7 cellular contexts compared by ENCODE assay signal in genomic region chrX:119945481-119945880, GRCh38. TPM values are rescaled to one million over a fixed set of nuclear protein-coding genes. Genes with fewer than 3 reads are reported as not detected.
"Had no signal": no experiment of that assay in that cellular context is flagged by ENCODE, and none has a peak within 500 bp of the region (broad histone marks: within the 10 kb centered on the region; RNA-seq: fewer than 3 reads in every experiment).

No MANE protein-coding gene starts in this region.

- H3K4me3 ChIP-seq: GM23338, K562 had no signal

- H3K4me3 Mint-ChIP-seq: GM23338, H9, HFFc6 had no signal

- H3K27ac Mint-ChIP-seq: GM23338, H9, HFFc6 had no signal

- H3K9me3 Mint-ChIP-seq: GM23338, HFFc6 had no signal

- DNase-seq: H9, HFFc6, IMR-90 had no signal

- ATAC-seq: GM23338, HCT116, K562 had no signal

RNA-seq across cellular contexts. Expression of gene AKAP14, which starts 49.8 kb away (rescaled TPM):
- total RNA-seq: H9, HFFc6, HT-29, IMR-90, K562 had no signal
